ENCODE assay signal across 36 cellular contexts in the genomic region with DNA sequence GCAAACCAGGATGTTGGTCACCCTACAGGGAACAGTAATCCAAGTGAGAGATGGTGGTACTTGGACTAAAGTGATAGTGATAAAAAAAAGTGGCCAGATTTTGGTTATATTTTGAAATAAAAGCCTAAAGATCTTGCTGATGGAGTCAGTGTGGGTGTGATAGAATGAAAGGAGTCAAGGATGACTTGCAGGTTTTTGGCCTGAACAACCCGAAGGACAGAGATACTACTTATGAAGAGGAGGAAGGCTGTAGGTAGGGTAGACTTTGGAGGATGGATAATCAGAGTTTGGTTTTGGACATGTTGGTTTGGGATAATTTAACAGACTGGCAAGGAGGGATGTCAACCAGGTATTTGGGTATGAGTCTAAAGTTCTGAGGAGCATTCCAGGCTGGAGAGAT. TPM values are rescaled to one million over a fixed set of nuclear protein-coding genes. Genes with fewer than 3 reads are reported as not detected.
"Had no signal": no experiment of that assay in that cellular context is flagged by ENCODE, and none has a peak within 500 bp of the region (broad histone marks: within the 10 kb centered on the region; RNA-seq: fewer than 3 reads in every experiment).

No MANE protein-coding gene starts in this region.

- H3K4me2 ChIP-seq: KMS-11 had no signal

- DNase-seq: Karpas-422, Kasumi-1, MG63, MM.1S, MV-4-11, NCI-H1048, NCI-H1092, NCI-H1092 treated with DMSO at 0.1 percent for 48 hours, NCI-H1105, NCI-H1105 treated with DMSO at 0.1 percent for 48 hours, NCI-H1417, NCI-H1417 treated with DMSO at 0.1 percent for 48 hours, NCI-H1436, NCI-H1436 treated with DMSO at 0.1 percent for 48 hours, NCI-H146, NCI-H1694, NCI-H1694 treated with DMSO at 0.1 percent for 48 hours, NCI-H187, NCI-H187 treated with DMSO at 0.1 percent for 48 hours, NCI-H1930, NCI-H2029, NCI-H2029 treated with DMSO at 0.1 percent for 48 hours, NCI-H2081, NCI-H2081 treated with DMSO at 0.1 percent for 48 hours, NCI-H2107, NCI-H2171, NCI-H2171 treated with DMSO at 0.1 percent for 48 hours, NCI-H2227 treated with DMSO at 0.1 percent for 48 hours, NCI-H226, NCI-H345, NCI-H446 treated with DMSO at 0.1 percent for 48 hours, NCI-H510A had no signal

- H3K4me3 ChIP-seq: MG63 had no signal

- H3K27ac ChIP-seq: KMS-11 had no signal

- H3K9me3 ChIP-seq: MG63 had no signal

- H3K9ac ChIP-seq: KMS-11 had no signal

- H3K27me3 ChIP-seq: MG63 had no signal

RNA-seq across cellular contexts. Expression of gene TEX38, which starts 1.5 kb away (rescaled TPM):
- total RNA-seq: M059J, MCF 10A, NCI-H460 had no signal
